1 cellular context compared by ENCODE assay signal in the genomic region with DNA sequence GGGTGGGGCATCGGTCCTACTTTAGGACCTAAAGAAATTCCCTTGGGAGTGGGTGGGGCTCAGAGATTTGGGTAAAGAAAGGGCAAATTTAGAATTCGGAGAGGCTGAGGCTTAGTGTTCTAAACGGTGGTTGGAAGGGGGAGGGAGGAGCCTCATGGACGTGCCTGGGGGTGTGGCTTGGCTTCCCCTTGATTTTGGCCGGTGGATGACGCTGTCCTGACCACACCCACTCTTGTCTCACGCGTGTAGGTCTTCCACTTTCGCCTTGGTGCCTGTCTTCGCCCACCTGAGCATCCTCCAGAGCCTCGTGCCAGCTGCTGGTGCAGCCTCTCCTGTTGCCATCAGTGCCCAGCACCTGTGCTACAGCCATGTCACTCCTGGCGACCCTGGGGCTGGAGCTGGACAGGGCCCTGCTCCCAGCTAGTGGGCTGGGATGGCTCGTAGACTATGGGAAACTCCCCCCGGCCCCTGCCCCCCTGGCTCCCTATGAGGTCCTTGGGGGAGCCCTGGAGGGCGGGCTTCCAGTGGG.
A peak's percentile ranks its signal among the peaks of the same experiment; 100 is the strongest.
TF ChIP-seq lines count a peak whose summit lies in the region.

No MANE protein-coding gene starts in this region.

TF ChIP-seq in GM12878, 131 proteins besides CTCF, POLR2A, EP300 and RAD21:
- 0 out of 4 replicates have a peak, but pooled peaks of 1 of the 2 experiments have one; percentile 20 for TF ChIP-seq IKZF2 (IDR thresholded peaks at IDR 0.05)
- TF ChIP-seq MEF2B (IDR thresholded peaks at IDR 0.05; ENCODE audit: partially characterized antibody, poor library complexity, severe bottlenecking) = peak; percentile 40
- no peak for TF ChIP-seq MXI1 (IDR thresholded peaks at IDR 0.05; ENCODE audit: low read depth, low read length)
- TF ChIP-seq BACH1 (IDR thresholded peaks at IDR 0.05; ENCODE audit: borderline replicate concordance) = peak; percentile 18; the same call in 1 of the 2 replicates
- TF ChIP-seq WRNIP1 (IDR thresholded peaks at IDR 0.05; ENCODE audit: borderline replicate concordance, low read depth, low read length) = no peak
- no peak for TF ChIP-seq TCF3 (IDR thresholded peaks at IDR 0.05; ENCODE audit: borderline replicate concordance, insufficient read depth, low read depth, low read length)
- TF ChIP-seq POLR2AphosphoS5 (IDR thresholded peaks at IDR 0.05; ENCODE audit: low read length) = peak; percentile 35; the same call in 1 of the 2 replicates
- no peak for TF ChIP-seq STAT1 (conservative IDR thresholded peaks at IDR 0.05)
